ENCODE assay signal across 9 cellular contexts in the genomic region with DNA sequence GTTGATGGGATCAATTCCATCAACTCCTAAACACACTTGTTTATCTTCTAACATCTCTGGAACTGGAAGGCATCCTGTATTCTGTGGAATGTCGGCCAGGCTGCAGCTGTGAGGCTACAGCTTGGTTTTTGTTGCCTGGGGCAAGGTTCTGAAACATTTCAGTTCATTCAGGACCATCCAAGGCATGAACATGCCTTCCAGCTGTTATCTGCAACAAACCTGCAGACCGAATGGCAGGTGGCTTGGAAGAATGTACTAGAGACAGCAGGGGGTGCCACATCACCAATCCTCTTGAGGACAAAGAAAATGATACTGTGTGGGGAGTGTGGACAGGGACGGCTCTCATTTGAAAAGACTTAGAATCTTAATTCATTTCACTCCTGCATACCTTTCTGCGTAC. TPM values are rescaled to one million over a fixed set of nuclear protein-coding genes. Genes with fewer than 3 reads are reported as not detected.
DNase-seq lines count a peak whose midpoint lies in the region; ATAC-seq and TF ChIP-seq lines count a peak whose summit lies in the region.
"Had no signal": no experiment of that assay in that cellular context is flagged by ENCODE, and none has a peak within 500 bp of the region (broad histone marks: within the 10 kb centered on the region; RNA-seq: fewer than 3 reads in every experiment).

No MANE protein-coding gene starts in this region.

- H3K27me3 ChIP-seq in left ventricle myocardium inferior (ENCODE audit: low read depth) (peaks cover 15% of the 10 kb centered on the region), uterus (no peaks in the 10 kb centered on the region)
- H3K27me3 ChIP-seq: suprapubic skin had no signal

- CTCF ChIA-PET in HEK293T (lab: Yijun Ruan, JAX): interaction anchor here (0.9 kb wide), 1 partner anchor 52 kb away, joined by 3 read pairs; no protein-coding TSS in a partner anchor

- H3K4me1 Mint-ChIP-seq in stimulated activated memory B cell treated with anti-CD40 and anti-IgM and Interleukin-4, amounts not matched to agents 10 μg/mL and 1 μg/mL and 100 μg/mL, for 72 hours: no peaks in the 10 kb centered on the region

- no peak overlapping the region for H3K27ac ChIP-seq in left ventricle myocardium inferior (replicated peaks)
- peak overlapping the region in 1 of 2 donors; percentile 6 for H3K27ac ChIP-seq in uterus
- H3K27ac ChIP-seq: suprapubic skin had no signal

- DNase-seq in DMS53 treated with DMSO at 0.1 percent for 48 hours (lab: John Stamatoyannopoulos, UW; ENCODE audit: unreplicated experiment) (peak; percentile 61), SHP77 treated with DMSO at 0.1 percent for 48 hours (lab: John Stamatoyannopoulos, UW) (peak; percentile 73), left ventricle myocardium inferior (no peak), uterus (no peak), HEK293T (ENCODE audit: extremely low spot score) (no peak)
- DNase-seq in Jurkat, Clone E6-1 (ENCODE audit: low read depth, low spot score): peak; percentile 17

- peaks cover 5% of the 10 kb centered on the region for H3K36me3 ChIP-seq in left ventricle myocardium inferior
- no peaks in the 10 kb centered on the region for H3K36me3 ChIP-seq in uterus
- H3K36me3 ChIP-seq: suprapubic skin had no signal

- TF ChIP-seq CTCF in left ventricle myocardium inferior (IDR thresholded peaks at IDR 0.05; ENCODE audit: borderline replicate concordance) (peak; percentile 36), uterus (IDR thresholded peaks at IDR 0.05) (peak in 3 of 4 experiments; percentile 6 to 45 (median 32))

- peaks cover 21% of the 10 kb centered on the region for H3K9me3 ChIP-seq in left ventricle myocardium inferior (replicated peaks)
- H3K9me3 ChIP-seq in uterus: no peaks in the 10 kb centered on the region
- H3K9me3 ChIP-seq: suprapubic skin had no signal

- no peak for ATAC-seq in stimulated activated memory B cell treated with anti-CD40 and anti-IgM and Interleukin-4, amounts not matched to agents 10 μg/mL and 1 μg/mL and 100 μg/mL, for 72 hours
- no peak for ATAC-seq in GM18519 (IDR thresholded peaks at IDR 0.05; ENCODE audit: low FRiP score, unreplicated experiment)

- H3K27me3 Mint-ChIP-seq in stimulated activated memory B cell treated with anti-CD40 and anti-IgM and Interleukin-4, amounts not matched to agents 10 μg/mL and 1 μg/mL and 100 μg/mL, for 72 hours: peaks cover 46% of the 10 kb centered on the region

- H3K4me1 ChIP-seq in left ventricle myocardium inferior (no peaks in the 10 kb centered on the region), uterus (no peaks in the 10 kb centered on the region)
- H3K4me1 ChIP-seq: suprapubic skin had no signal

- no peak for TF ChIP-seq POLR2A in uterus (IDR thresholded peaks at IDR 0.05)

- no peak overlapping the region for H3K4me3 ChIP-seq in Jurkat, Clone E6-1 (ENCODE audit: low read length)
- H3K4me3 ChIP-seq in left ventricle myocardium inferior (no peak overlapping the region), uterus (no peak overlapping the region)
- H3K4me3 ChIP-seq: suprapubic skin had no signal

- POLR2A ChIA-PET in HEK293T (lab: Yijun Ruan, JAX): no interaction called here

- H3K9me3 Mint-ChIP-seq in stimulated activated memory B cell treated with anti-CD40 and anti-IgM and Interleukin-4, amounts not matched to agents 10 μg/mL and 1 μg/mL and 100 μg/mL, for 72 hours: peaks cover 3% of the 10 kb centered on the region

- H3K27ac Mint-ChIP-seq in stimulated activated memory B cell treated with anti-CD40 and anti-IgM and Interleukin-4, amounts not matched to agents 10 μg/mL and 1 μg/mL and 100 μg/mL, for 72 hours: no peak overlapping the region

- H3K36me3 Mint-ChIP-seq in stimulated activated memory B cell treated with anti-CD40 and anti-IgM and Interleukin-4, amounts not matched to agents 10 μg/mL and 1 μg/mL and 100 μg/mL, for 72 hours: no peaks in the 10 kb centered on the region

- H3K4me3 Mint-ChIP-seq in stimulated activated memory B cell treated with anti-CD40 and anti-IgM and Interleukin-4, amounts not matched to agents 10 μg/mL and 1 μg/mL and 100 μg/mL, for 72 hours: no peak overlapping the region

- intact Hi-C loops in left ventricle myocardium inferior (cut with micrococcal nuclease) (no loop called here), uterus (cut with DNase I; ENCODE audit: low total_unique reads) (no loop called here)

TF ChIP-seq in HEK293T, 16 proteins besides CTCF, POLR2A, EP300 and RAD21:
- TF ChIP-seq SP1 (IDR thresholded peaks at IDR 0.05) (no peak), FOXK2 (IDR thresholded peaks at IDR 0.05) (no peak), ZNF384 (IDR thresholded peaks at IDR 0.05) (no peak), ELF4 (IDR thresholded peaks at IDR 0.05) (no peak), L3MBTL2 (conservative IDR thresholded peaks at IDR 0.05) (no peak), SUZ12 (IDR thresholded peaks at IDR 0.05) (no peak), FOXM1 (IDR thresholded peaks at IDR 0.05; ENCODE audit: borderline replicate concordance) (no peak), CTBP1 (IDR thresholded peaks at IDR 0.05; ENCODE audit: borderline replicate concordance) (no peak)
- TF ChIP-seq, protein P1, sequence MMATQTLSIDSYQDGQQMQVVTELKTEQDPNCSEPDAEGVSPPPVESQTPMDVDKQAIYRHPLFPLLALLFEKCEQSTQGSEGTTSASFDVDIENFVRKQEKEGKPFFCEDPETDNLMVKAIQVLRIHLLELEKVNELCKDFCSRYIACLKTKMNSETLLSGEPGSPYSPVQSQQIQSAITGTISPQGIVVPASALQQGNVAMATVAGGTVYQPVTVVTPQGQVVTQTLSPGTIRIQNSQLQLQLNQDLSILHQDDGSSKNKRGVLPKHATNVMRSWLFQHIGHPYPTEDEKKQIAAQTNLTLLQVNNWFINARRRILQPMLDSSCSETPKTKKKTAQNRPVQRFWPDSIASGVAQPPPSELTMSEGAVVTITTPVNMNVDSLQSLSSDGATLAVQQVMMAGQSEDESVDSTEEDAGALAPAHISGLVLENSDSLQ (IDR thresholded peaks at IDR 0.05): no peak

RNA-seq across cellular contexts. Expression of a gene that starts 12.4 kb away (rescaled TPM):
- polyA plus RNA-seq in Jurkat, Clone E6-1 (2012; ENCODE audit: insufficient read depth, insufficient read length): not detected
- total RNA-seq in left ventricle myocardium inferior (0.05 TPM), uterus (1 to 10 TPM in 1 of 4 donors, under 1 TPM in 2, not detected in 1; 0.24 to 1.6 (median 0.29) TPM)

RNA-seq across cellular contexts. Expression of a gene that starts 34.1 kb away (rescaled TPM):
- polyA plus RNA-seq in Jurkat, Clone E6-1 (2012; ENCODE audit: insufficient read depth, insufficient read length): 7.0 TPM
- 4.5 TPM for total RNA-seq in left ventricle myocardium inferior
- total RNA-seq in uterus: 10 to 100 TPM in 1 of 4 donors, 1 to 10 TPM in 3; 1.0 to 10.1 (median 6.6) TPM

Comparison
In these comparisons a context has a peak if more than half of its experiments do, and no peak if none do; other contexts are left out.
1. DNase-seq: peak in DMS53 treated with DMSO at 0.1 percent for 48 hours (single experiment), Jurkat, Clone E6-1 (single experiment) and SHP77 treated with DMSO at 0.1 percent for 48 hours (single experiment); none in left ventricle myocardium inferior (single experiment), uterus (0 of 2) and HEK293T (single experiment).